In the genomic region with DNA sequence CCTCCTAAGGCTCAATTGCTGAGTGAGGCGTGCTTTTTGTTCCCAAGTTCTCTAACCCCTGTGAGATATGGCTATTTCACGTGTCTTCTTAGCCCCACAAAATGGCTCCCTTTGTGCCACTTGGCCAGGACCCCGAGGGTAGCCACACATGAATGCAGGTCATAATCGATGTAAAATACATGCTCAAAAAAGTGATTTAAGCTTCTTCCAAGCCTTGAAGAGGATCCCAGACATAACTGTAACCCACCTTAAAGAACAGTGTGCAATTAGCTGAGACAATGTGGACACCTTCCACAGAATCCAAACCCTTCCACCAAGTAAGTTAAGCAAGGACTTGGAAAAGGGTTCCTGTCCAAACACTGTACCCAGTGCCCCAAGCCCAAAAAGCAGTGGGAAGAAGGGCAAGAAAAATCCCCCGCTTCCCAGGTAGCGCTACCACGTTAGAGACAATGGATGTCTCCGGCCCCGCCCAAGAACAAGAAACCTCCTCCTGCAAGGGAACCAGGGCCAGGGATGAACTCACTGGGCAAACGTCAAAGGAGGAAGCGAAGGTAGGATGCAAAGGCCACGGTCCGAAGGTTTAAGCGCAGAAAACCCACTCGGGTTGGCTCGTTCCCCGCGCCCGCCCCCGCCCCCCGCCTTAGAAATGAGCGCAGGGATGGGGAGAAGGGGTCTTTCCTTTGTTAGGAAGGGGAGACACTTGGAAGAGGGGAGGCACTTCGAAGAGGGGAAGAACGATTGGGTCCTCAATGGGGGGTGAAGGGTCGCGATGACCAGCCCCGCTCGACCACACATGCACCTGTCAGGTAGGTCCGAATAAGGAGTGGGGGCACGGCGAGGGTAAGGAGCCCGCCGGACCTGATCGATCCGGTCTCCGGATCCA, we compare ENCODE assay signal across 8 cellular contexts.
DNase-seq lines count a peak whose midpoint lies in the region; ATAC-seq and TF ChIP-seq lines count a peak whose summit lies in the region.

No MANE protein-coding gene starts in this region.

- no peaks in the 10 kb centered on the region for H3K36me3 ChIP-seq in muscle layer of colon (ENCODE audit: insufficient read depth, low read length)

- no peak overlapping the region for H3K9ac ChIP-seq in muscle layer of colon (ENCODE audit: low read length)

- peaks cover 11% of the 10 kb centered on the region for H3K36me3 Mint-ChIP-seq in T-helper 1 cell treated with Interleukin-12 subunit alpha and Interleukin-12 subunit beta and Interleukin-4 antibody, amounts not matched to agents 30 μg/mL and 1 μg/mL, for 36 hours (ENCODE audit: low read depth)

- H3K27ac ChIP-seq in 22Rv1 (peak overlapping the region; percentile 80), muscle layer of colon (ENCODE audit: low read depth, low read length) (no peak overlapping the region)

- H3K9me3 Mint-ChIP-seq in T-helper 1 cell treated with Interleukin-12 subunit alpha and Interleukin-12 subunit beta and Interleukin-4 antibody, amounts not matched to agents 30 μg/mL and 1 μg/mL, for 36 hours, result no peaks in the 10 kb centered on the region

- H3K27ac Mint-ChIP-seq in T-helper 1 cell treated with Interleukin-12 subunit alpha and Interleukin-12 subunit beta and Interleukin-4 antibody, amounts not matched to agents 30 μg/mL and 1 μg/mL, for 36 hours, result peak overlapping the region; percentile 90

- H3K4me3 ChIP-seq in GM08714 (ENCODE audit: low read length) (peak overlapping the region; percentile 92), muscle layer of colon (ENCODE audit: low read depth in 1 of 2, low read length in 2 of 2) (peak overlapping the region; percentile 76 to 80)

- H3K9me3 ChIP-seq in muscle layer of colon (ENCODE audit: low read length), result no peaks in the 10 kb centered on the region

- peak; percentile 19 for DNase-seq in NCI-H1092 (lab: John Stamatoyannopoulos, UW)
- peak; percentile 76 for DNase-seq in ecto neural progenitor cell (ENCODE audit: low spot score)
- no peak for DNase-seq in dedifferentiated amniotic fluid mesenchymal stem cell (ENCODE audit: extremely low spot score)

- no peaks in the 10 kb centered on the region for H3K27me3 Mint-ChIP-seq in T-helper 1 cell treated with Interleukin-12 subunit alpha and Interleukin-12 subunit beta and Interleukin-4 antibody, amounts not matched to agents 30 μg/mL and 1 μg/mL, for 36 hours (ENCODE audit: low read depth)

- no peak for ATAC-seq in HG03159 (IDR thresholded peaks at IDR 0.05; ENCODE audit: unreplicated experiment)

- H3K4me1 Mint-ChIP-seq in T-helper 1 cell treated with Interleukin-12 subunit alpha and Interleukin-12 subunit beta and Interleukin-4 antibody, amounts not matched to agents 30 μg/mL and 1 μg/mL, for 36 hours (ENCODE audit: low read depth), result peaks cover 37% of the 10 kb centered on the region

- H3K4me1 ChIP-seq in muscle layer of colon (ENCODE audit: insufficient read depth, low read length), result peaks cover 18% of the 10 kb centered on the region

- no peak for TF ChIP-seq CTCF in 22Rv1 (IDR thresholded peaks at IDR 0.05)

- H3K4me3 Mint-ChIP-seq in T-helper 1 cell treated with Interleukin-12 subunit alpha and Interleukin-12 subunit beta and Interleukin-4 antibody, amounts not matched to agents 30 μg/mL and 1 μg/mL, for 36 hours, result peak overlapping the region; percentile 95

- H3K27me3 ChIP-seq in muscle layer of colon (ENCODE audit: control insufficient read depth in 1 of 2, insufficient read depth in 2 of 2, low read length in 2 of 2), result no peaks in the 10 kb centered on the region
